ENCODE assay signal across 11 cellular contexts in the genomic region with DNA sequence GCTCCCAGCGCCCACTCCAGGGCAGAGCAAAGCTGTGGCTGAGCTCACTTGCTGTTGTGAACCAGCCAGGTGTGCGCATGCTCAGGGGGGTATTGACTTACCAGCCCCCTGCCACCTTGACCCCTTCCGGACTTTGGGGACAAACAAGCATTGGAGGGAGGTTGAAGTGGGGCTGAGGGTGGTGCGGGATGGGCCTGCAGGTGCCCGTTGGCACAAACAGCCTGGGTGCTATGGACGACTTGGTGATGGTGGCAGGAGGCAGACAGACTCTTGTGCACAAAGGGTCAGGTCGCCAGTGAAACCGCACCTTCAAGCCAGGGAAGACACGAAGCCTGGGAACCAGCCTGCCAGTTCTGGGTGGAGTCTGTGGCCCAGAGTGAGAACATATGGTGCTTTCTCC.
DNase-seq lines count a peak whose midpoint lies in the region; ATAC-seq and TF ChIP-seq lines count a peak whose summit lies in the region.
"Had no signal": no experiment of that assay in that cellular context is flagged by ENCODE, and none has a peak within 500 bp of the region (broad histone marks: within the 10 kb centered on the region; RNA-seq: fewer than 3 reads in every experiment).

No MANE protein-coding gene starts in this region.

- H3K14ac ChIP-seq in trophoblast cell (ENCODE audit: low read length) = no peak overlapping the region

- no peak for ATAC-seq in activated T-helper 17 cell treated with anti-CD3 and anti-CD28 coated beads, Interleukin-2, amount 50 U/mL, for 72 hours (replicated peaks)

- no peaks in the 10 kb centered on the region for H3K4me1 Mint-ChIP-seq in chondrocyte (ENCODE audit: low read depth)
- H3K4me1 Mint-ChIP-seq in activated T-helper 17 cell treated with anti-CD3 and anti-CD28 coated beads, Interleukin-2, amount 50 U/mL, for 72 hours = no peaks in the 10 kb centered on the region
- H3K4me1 Mint-ChIP-seq: CD4-positive, CD25-positive, alpha-beta regulatory T cell had no signal

- no peak overlapping the region for H2BK5ac ChIP-seq in trophoblast cell (ENCODE audit: low read depth, low read length, poor library complexity)

- H3K36me3 ChIP-seq in trophoblast cell (ENCODE audit: control insufficient read depth in 1 of 2, insufficient read depth in 2 of 2, low read length in 2 of 2) (no peaks in the 10 kb centered on the region), HAP-1 (replicated peaks) (no peaks in the 10 kb centered on the region)
- H3K36me3 ChIP-seq: BLaER1 treated with 17β-estradiol and CSF1 and Interleukin-3, amounts not matched to agents 10 nM and 100 nM had no signal

- WGBS in trophoblast cell (ENCODE audit: extremely low coverage, insufficient coverage, insufficient read length) = no CpG with 5 or more reads among the region's 9 CpGs

- no peak overlapping the region for H3K9ac ChIP-seq in trophoblast cell (ENCODE audit: low read length)
- H3K9ac ChIP-seq: BLaER1 treated with 17β-estradiol and CSF1 and Interleukin-3, amounts not matched to agents 10 nM and 100 nM had no signal

- H3K4me3 Mint-ChIP-seq in chondrocyte (ENCODE audit: unreplicated experiment) = no peak overlapping the region
- H3K4me3 Mint-ChIP-seq in activated T-helper 17 cell treated with anti-CD3 and anti-CD28 coated beads, Interleukin-2, amount 50 U/mL, for 72 hours = no peak overlapping the region
- H3K4me3 Mint-ChIP-seq: CD4-positive, CD25-positive, alpha-beta regulatory T cell had no signal

- H3K4me3 ChIP-seq in trophoblast cell (ENCODE audit: low read depth, low read length) = peak overlapping the region; percentile 9
- H3K4me3 ChIP-seq in HAP-1 = no peak overlapping the region
- H3K4me3 ChIP-seq: BLaER1 treated with 17β-estradiol and CSF1 and Interleukin-3, amounts not matched to agents 10 nM and 100 nM had no signal

- H4K8ac ChIP-seq in trophoblast cell (ENCODE audit: low read depth, low read length) = no peak overlapping the region

- no peak overlapping the region for H3K4ac ChIP-seq in trophoblast cell (ENCODE audit: low read depth, low read length)

- no peaks in the 10 kb centered on the region for H3K4me1 ChIP-seq in trophoblast cell (ENCODE audit: control insufficient read depth in 1 of 2, insufficient read depth in 2 of 2, low read length in 2 of 2)
- no peaks in the 10 kb centered on the region for H3K4me1 ChIP-seq in HAP-1

- H4K12ac ChIP-seq in trophoblast cell (ENCODE audit: low read depth, low read length) = no peak overlapping the region

- H2BK12ac ChIP-seq in trophoblast cell (ENCODE audit: low read length) = no peak overlapping the region

- no peak overlapping the region for H3K23ac ChIP-seq in trophoblast cell (ENCODE audit: low read length)

- no peak overlapping the region for H2AK5ac ChIP-seq in trophoblast cell (ENCODE audit: low read length)

- H3K18ac ChIP-seq in trophoblast cell (ENCODE audit: low read length) = no peak overlapping the region

- no peaks in the 10 kb centered on the region for H3K27me3 ChIP-seq in trophoblast cell (ENCODE audit: insufficient read depth, low read length)
- H3K27me3 ChIP-seq in HAP-1 (ENCODE audit: low read depth) = no peaks in the 10 kb centered on the region
- H3K27me3 ChIP-seq: BLaER1 treated with 17β-estradiol and CSF1 and Interleukin-3, amounts not matched to agents 10 nM and 100 nM had no signal

- H2AFZ ChIP-seq in trophoblast cell (ENCODE audit: insufficient read depth, low read length, poor library complexity) = no peak overlapping the region

- H3K36me3 Mint-ChIP-seq in chondrocyte (ENCODE audit: low read depth) = no peaks in the 10 kb centered on the region
- H3K36me3 Mint-ChIP-seq in activated T-helper 17 cell treated with anti-CD3 and anti-CD28 coated beads, Interleukin-2, amount 50 U/mL, for 72 hours (ENCODE audit: low read depth) = no peaks in the 10 kb centered on the region
- H3K36me3 Mint-ChIP-seq: CD4-positive, CD25-positive, alpha-beta regulatory T cell had no signal

- no peak overlapping the region for H3K4me2 ChIP-seq in trophoblast cell (ENCODE audit: low read length)
- H3K4me2 ChIP-seq: BLaER1 treated with 17β-estradiol and CSF1 and Interleukin-3, amounts not matched to agents 10 nM and 100 nM had no signal

- no peak overlapping the region for H4K91ac ChIP-seq in trophoblast cell (ENCODE audit: low read depth, low read length)

- no peaks in the 10 kb centered on the region for H3K79me2 ChIP-seq in trophoblast cell (ENCODE audit: control insufficient read depth, insufficient read depth, low read length, poor library complexity)

- no peaks in the 10 kb centered on the region for H3K27me3 Mint-ChIP-seq in chondrocyte (ENCODE audit: low read depth)
- no peaks in the 10 kb centered on the region for H3K27me3 Mint-ChIP-seq in activated T-helper 17 cell treated with anti-CD3 and anti-CD28 coated beads, Interleukin-2, amount 50 U/mL, for 72 hours
- H3K27me3 Mint-ChIP-seq: CD4-positive, CD25-positive, alpha-beta regulatory T cell had no signal

- DNase-seq in NCI-H82 (lab: John Stamatoyannopoulos, UW) (peak; percentile 3), NCI-H82 treated with DMSO at 0.1 percent for 48 hours (lab: John Stamatoyannopoulos, UW; ENCODE audit: unreplicated experiment) (no peak), chondrocyte (ENCODE audit: low spot score) (peak; percentile 73), trophoblast cell (no peak), A172 (ENCODE audit: low spot score) (no peak), HAP-1 (ENCODE audit: low spot score in 2 of 2) (no peak)
- DNase-seq: AML-193; CD4-positive, CD25-positive, alpha-beta regulatory T cell had no signal

- H3K79me1 ChIP-seq in trophoblast cell (ENCODE audit: low read length) = no peaks in the 10 kb centered on the region

- H3K27ac Mint-ChIP-seq in chondrocyte (ENCODE audit: unreplicated experiment) = no peak overlapping the region
- no peak overlapping the region for H3K27ac Mint-ChIP-seq in activated T-helper 17 cell treated with anti-CD3 and anti-CD28 coated beads, Interleukin-2, amount 50 U/mL, for 72 hours
- H3K27ac Mint-ChIP-seq: CD4-positive, CD25-positive, alpha-beta regulatory T cell had no signal

- H3K27ac ChIP-seq in trophoblast cell (ENCODE audit: low read depth, low read length) = no peak overlapping the region
- H3K27ac ChIP-seq: 22Rv1; BLaER1 treated with 17β-estradiol and CSF1 and Interleukin-3, amounts not matched to agents 10 nM and 100 nM had no signal

- no peak for TF ChIP-seq CTCF in chondrocyte (IDR thresholded peaks at IDR 0.05)

- no peak overlapping the region for H2BK120ac ChIP-seq in trophoblast cell (ENCODE audit: insufficient read depth, low read length, poor library complexity)

- in situ Hi-C loops in HAP-1 (cut with MboI; ENCODE audit: low sequenced_read_pairs) = no loop called here

- no peaks in the 10 kb centered on the region for H3K9me3 Mint-ChIP-seq in chondrocyte (ENCODE audit: low read depth)
- H3K9me3 Mint-ChIP-seq in activated T-helper 17 cell treated with anti-CD3 and anti-CD28 coated beads, Interleukin-2, amount 50 U/mL, for 72 hours = peaks cover 7% of the 10 kb centered on the region

- H3K9me3 ChIP-seq in trophoblast cell (ENCODE audit: insufficient read depth, low read depth, low read length) = peaks cover 2% of the 10 kb centered on the region
- no peaks in the 10 kb centered on the region for H3K9me3 ChIP-seq in HAP-1

Comparison
In these comparisons a context has a peak if more than half of its experiments do, and no peak if none do; other contexts are left out.
1. DNase-seq: peak in NCI-H82 (single experiment) and chondrocyte (single experiment); none in NCI-H82 treated with DMSO at 0.1 percent for 48 hours (single experiment), trophoblast cell (0 of 2), A172 (single experiment) and HAP-1 (0 of 2).